8 cellular contexts compared by ENCODE assay signal in the genomic region with DNA sequence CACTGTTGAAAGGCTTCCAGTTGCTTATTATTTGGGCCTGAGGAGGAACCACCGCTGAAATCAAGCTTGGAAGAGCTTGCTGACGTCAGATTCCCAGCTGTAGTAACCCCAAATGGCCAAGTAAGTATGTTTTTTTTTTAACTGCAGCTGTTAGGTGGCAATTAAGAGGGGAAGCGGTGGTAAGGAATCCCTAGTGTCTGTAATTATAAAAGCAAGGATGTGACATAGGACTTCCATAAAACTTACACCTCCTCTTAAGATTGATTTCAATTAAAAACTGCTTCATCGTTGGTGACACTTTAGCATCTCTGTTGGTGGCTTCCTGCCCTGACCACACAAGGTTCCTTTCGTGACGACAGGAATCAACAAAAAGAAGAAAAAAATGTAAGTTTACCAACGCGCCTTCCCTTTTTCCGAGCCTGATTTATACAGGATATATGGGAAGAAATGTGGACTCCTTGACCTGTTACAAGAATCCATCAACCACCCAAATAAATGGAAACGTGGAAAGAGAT. TPM values are rescaled to one million over a fixed set of nuclear protein-coding genes. Genes with fewer than 3 reads are reported as not detected.
DNase-seq lines count a peak whose midpoint lies in the region; ATAC-seq, FAIRE-seq and TF ChIP-seq lines count a peak whose summit lies in the region.

No MANE protein-coding gene starts in this region.

- H3K4me1 ChIP-seq in Caco-2, result peaks cover 37% of the 10 kb centered on the region

- CTCF ChIA-PET in Caco-2 (lab: Charles Lee), result interaction anchor here (1.5 kb wide), 1 partner anchor 232 kb away, joined by 4 read pairs; no protein-coding TSS in a partner anchor

- H3K27ac Mint-ChIP-seq in Caco-2 (ENCODE audit: unreplicated experiment), result peak overlapping the region; percentile 86

- H3K4me3 ChIP-seq in Caco-2 (ENCODE audit: low read depth, low read length) (peak overlapping the region; percentile 70), fibroblast of pulmonary artery (replicated peaks; ENCODE audit: low read depth, low read length) (peak overlapping the region; percentile 77)
- peak overlapping the region; percentile 70 for H3K4me3 ChIP-seq in Jurkat, Clone E6-1 (ENCODE audit: low read length)

- peaks cover 27% of the 10 kb centered on the region for H3K36me3 Mint-ChIP-seq in Caco-2 (ENCODE audit: insufficient read depth, unreplicated experiment)

- no peaks in the 10 kb centered on the region for H3K9me3 Mint-ChIP-seq in Caco-2 (ENCODE audit: unreplicated experiment)

- BruUV-seq in Caco-2 (replicated peaks; lab: Mats Ljungman, UMichigan), result TSS peak; percentile 51

- intact Hi-C loops in Caco-2 (cut with micrococcal nuclease; ENCODE audit: unreplicated experiment), result loop anchor here (5.0 kb wide), 1 partner anchor 117 kb away; no protein-coding TSS in a partner anchor

- no peak for FAIRE-seq in HTR-8/SVneo (lab: Jason Lieb, UNC)

- H3K36me3 ChIP-seq in Caco-2 (ENCODE audit: control insufficient read depth, insufficient read depth, low read length), result no peaks in the 10 kb centered on the region

- H3K4me3 Mint-ChIP-seq in Caco-2 (ENCODE audit: unreplicated experiment), result peak overlapping the region; percentile 75

- POLR2A ChIA-PET in Caco-2 (lab: Charles Lee), result no interaction called here

- no peaks in the 10 kb centered on the region for H3K27me3 ChIP-seq in Caco-2 (replicated peaks; ENCODE audit: control insufficient read depth, insufficient read depth, low read length)

- H3K9me3 ChIP-seq in Caco-2, result no peaks in the 10 kb centered on the region

- DNase-seq in Caco-2, result no peak
- DNase-seq in Jurkat, Clone E6-1 (ENCODE audit: low read depth, low spot score), result peak; percentile 72
- DNase-seq in activated CD8-positive, alpha-beta memory T cell treated with anti-CD3 and anti-CD28 coated beads, Interleukin-2, amount 50 U/mL, for 24 hours (ENCODE audit: extremely low read depth), result peak; percentile 7
- DNase-seq in fibroblast of pulmonary artery (ENCODE audit: low read depth), result peak; percentile 55
- peak; percentile 59 for DNase-seq in pons (ENCODE audit: low spot score)
- DNase-seq in GM10266 (ENCODE audit: extremely low spot score), result no peak
- no peak for DNase-seq in HTR-8/SVneo (ENCODE audit: insufficient read length, low spot score)

- no peaks in the 10 kb centered on the region for H3K27me3 Mint-ChIP-seq in Caco-2 (ENCODE audit: insufficient read depth, unreplicated experiment)

- ATAC-seq in GM21390 (IDR thresholded peaks at IDR 0.05; ENCODE audit: unreplicated experiment), result no peak

- H3K4me1 Mint-ChIP-seq in Caco-2 (ENCODE audit: low read depth, unreplicated experiment), result peaks cover 13% of the 10 kb centered on the region

- TF ChIP-seq CTCF in Caco-2 (IDR thresholded peaks at IDR 0.05; ENCODE audit: insufficient read depth in 1 of 2, low read depth in 1 of 2, low read length in 1 of 2, severe bottlenecking in 1 of 2, unreplicated experiment in 1 of 2), result no peak
- no peak for TF ChIP-seq CTCF in fibroblast of pulmonary artery (IDR thresholded peaks at IDR 0.05; ENCODE audit: low read length, missing control alignments)
- no peak for TF ChIP-seq CTCF in GM10266 (IDR thresholded peaks at IDR 0.05; ENCODE audit: control insufficient read depth, insufficient read depth, low read depth, missing control alignments)

RNA-seq across cellular contexts. Expression of a gene that starts 0.9 kb away (rescaled TPM):
- total RNA-seq in Caco-2 (2022), result 45.3 and 48.5 TPM in 2 replicates
- 1.5 TPM for polyA plus RNA-seq in Jurkat, Clone E6-1 (2012; ENCODE audit: insufficient read depth, insufficient read length)

Comparison
In these comparisons a context has a peak if more than half of its experiments do, and no peak if none do; other contexts are left out.
1. DNase-seq: peak in Jurkat, Clone E6-1 (single experiment), activated CD8-positive, alpha-beta memory T cell treated with anti-CD3 and anti-CD28 coated beads, Interleukin-2, amount 50 U/mL, for 24 hours (single experiment), fibroblast of pulmonary artery (single experiment) and pons (single experiment); none in Caco-2 (0 of 2), GM10266 (single experiment) and HTR-8/SVneo (single experiment).
2. Peak in every context shown above with its lines, with median percentiles within 50 percentile points of each other: H3K4me3 ChIP-seq.